ENCODE assay signal across 1 cellular context in genomic region chr3:129715854-129716253, GRCh38.
TF ChIP-seq lines count a peak whose summit lies in the region.

No MANE protein-coding gene starts in this region.

TF ChIP-seq in GM23338, 12 proteins besides CTCF, POLR2A, EP300 and RAD21 (continued from another document):
- no peak for TF ChIP-seq ZNF462 (CRISPR knock-in tag; IDR thresholded peaks at IDR 0.05)
- TF ChIP-seq ZNF331 (CRISPR knock-in tag; IDR thresholded peaks at IDR 0.05; ENCODE audit: low read depth): no peak
- TF ChIP-seq ETS1 (IDR thresholded peaks at IDR 0.05): no peak
- no peak for TF ChIP-seq NANOG (IDR thresholded peaks at IDR 0.05; ENCODE audit: borderline replicate concordance)
